In the genomic region with DNA sequence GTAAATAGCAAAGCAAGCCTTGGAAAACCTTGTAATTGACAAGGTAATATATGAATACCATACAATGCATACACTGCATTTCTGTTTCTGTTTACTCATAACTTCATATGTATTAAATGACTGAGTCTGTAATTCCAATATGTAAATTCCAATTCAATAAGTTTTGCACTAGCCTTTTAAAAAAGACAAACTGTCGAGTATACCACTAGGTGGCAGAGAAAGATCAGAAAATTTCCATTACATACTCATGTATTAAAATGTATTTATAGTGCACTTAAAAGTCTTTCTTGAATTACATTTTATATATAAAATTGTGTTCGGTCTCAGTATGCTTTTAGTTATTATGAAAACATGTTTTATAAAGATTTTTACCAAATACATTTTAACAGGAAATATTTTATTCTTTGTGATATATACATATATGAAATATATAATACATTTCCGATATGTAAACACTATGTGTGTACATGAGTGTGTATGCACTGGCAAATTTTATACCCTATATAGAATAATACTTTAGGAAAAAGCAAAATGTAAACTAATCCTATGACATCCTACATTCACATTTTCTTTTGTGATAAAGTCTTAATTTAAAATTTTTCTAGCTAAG, we compare ENCODE assay signal across 8 cellular contexts.
DNase-seq lines count a peak whose midpoint lies in the region; ATAC-seq, FAIRE-seq and TF ChIP-seq lines count a peak whose summit lies in the region.

No MANE protein-coding gene starts in this region.

- H3F3A ChIP-seq in MM.1S (ENCODE audit: insufficient read depth, low read length), result no peaks in the 10 kb centered on the region

- no peaks in the 10 kb centered on the region for H3K36me3 ChIP-seq in MM.1S (replicated peaks; ENCODE audit: insufficient read depth, low read length)

- no peaks in the 10 kb centered on the region for H3K27me3 ChIP-seq in MM.1S (replicated peaks; ENCODE audit: insufficient read depth, low read length)

- H3K4me1 ChIP-seq in MM.1S (ENCODE audit: low read length), result no peaks in the 10 kb centered on the region

- no peaks in the 10 kb centered on the region for H3K9me2 ChIP-seq in MM.1S (replicated peaks; ENCODE audit: insufficient read depth, low read length)

- no peak overlapping the region for H3K9ac ChIP-seq in MM.1S (ENCODE audit: low read length)

- intact Hi-C loops in posterior cingulate gyrus (cut with DNase I), result loop anchor here (2.0 to 5.0 kb wide), 2 partner anchors 308 to 395 kb away; no protein-coding TSS in a partner anchor

- no peak overlapping the region for H2AFZ ChIP-seq in MM.1S (ENCODE audit: low read length)

- ATAC-seq in activated CD4-positive, CD25-positive, alpha-beta regulatory T cell treated with anti-CD3 and anti-CD28 coated beads, Interleukin-2, amount 50 U/mL, for 24 hours, result no peak
- no peak for ATAC-seq in HG02973 (IDR thresholded peaks at IDR 0.05; ENCODE audit: unreplicated experiment)

- H3K79me2 ChIP-seq in MM.1S (ENCODE audit: low read length), result no peaks in the 10 kb centered on the region

- peak; percentile 8 for DNase-seq in GM10248 (ENCODE audit: extremely low spot score)
- peak; percentile 58 for DNase-seq in MM.1S
- DNase-seq in kidney tubule cell (ENCODE audit: low spot score), result peak; percentile 40
- DNase-seq in central memory CD4-positive, alpha-beta T cell, result no peak
- no peak for DNase-seq in posterior cingulate gyrus

- H3K27ac ChIP-seq in MM.1S (ENCODE audit: low read length), result no peak overlapping the region

- CTCF ChIA-PET in GM10248 (lab: Yijun Ruan, JAX), result interaction anchor here (1.1 to 2.7 kb wide), 7 partner anchors 9 to 1231 kb away, joined by 3 to 11 read pairs (median 4); no protein-coding TSS in a partner anchor

- no peaks in the 10 kb centered on the region for H4K20me1 ChIP-seq in MM.1S (ENCODE audit: insufficient read depth, low read length)

- H3K9me3 ChIP-seq in MM.1S (replicated peaks; ENCODE audit: insufficient read depth, low read length), result no peaks in the 10 kb centered on the region

- FAIRE-seq in TTC549 (lab: Jason Lieb, UNC), result peak; percentile 91

- POLR2A ChIA-PET in GM10248 (lab: Yijun Ruan, JAX), result no interaction called here

- H3K4me3 ChIP-seq in MM.1S (ENCODE audit: low read length), result no peak overlapping the region

- no peak overlapping the region for H3K4me2 ChIP-seq in MM.1S (ENCODE audit: low read depth, low read length)

- TF ChIP-seq CTCF in GM10248 (IDR thresholded peaks at IDR 0.05; ENCODE audit: control extremely low read depth, extremely low read depth, low read depth, missing control alignments) (peak; percentile 25), MM.1S (IDR thresholded peaks at IDR 0.05; ENCODE audit: low read length) (peak; percentile 50)

Comparison
In these comparisons a context has a peak if more than half of its experiments do, and no peak if none do; other contexts are left out.
1. DNase-seq: peak in GM10248 (single experiment), MM.1S (single experiment) and kidney tubule cell (single experiment); none in central memory CD4-positive, alpha-beta T cell (single experiment) and posterior cingulate gyrus (0 of 10).